ENCODE assay signal across 12 cellular contexts in the genomic region with DNA sequence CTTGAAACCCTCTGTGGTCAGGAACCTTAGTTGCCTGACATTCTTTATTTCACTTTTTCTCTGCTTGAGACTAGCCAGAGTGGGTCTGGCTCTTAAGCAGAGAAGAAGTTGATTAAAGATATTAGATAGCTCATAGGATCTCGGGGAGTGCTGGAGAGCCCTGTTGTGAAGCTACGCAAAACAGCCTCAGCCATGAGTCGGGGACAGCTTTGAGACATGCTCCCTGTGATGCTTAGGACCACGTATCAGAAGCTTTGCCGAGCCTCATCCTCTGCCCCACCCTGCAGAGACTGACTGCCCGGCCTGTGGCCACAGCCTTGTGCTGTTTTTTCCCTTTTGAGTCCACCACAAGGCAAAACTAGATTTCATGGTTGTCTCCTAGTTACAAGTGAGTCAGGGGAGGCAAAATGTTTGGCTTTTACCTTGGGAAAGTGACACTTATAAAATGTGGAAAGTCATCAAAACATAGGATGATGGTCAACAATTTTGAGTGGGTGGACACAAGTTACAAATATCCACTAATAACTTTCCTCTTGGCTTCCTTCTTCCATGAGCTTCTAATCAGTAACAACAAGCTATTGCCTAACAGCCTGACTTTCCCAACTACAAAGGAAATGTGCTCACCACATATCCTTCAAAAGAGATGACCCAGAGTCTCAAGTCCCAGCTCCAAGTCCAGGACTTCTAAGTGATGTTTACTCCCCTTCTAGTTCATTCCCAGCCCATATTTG.
DNase-seq lines count a peak whose midpoint lies in the region; ATAC-seq, FAIRE-seq and TF ChIP-seq lines count a peak whose summit lies in the region.
"Had no signal": no experiment of that assay in that cellular context is flagged by ENCODE, and none has a peak within 500 bp of the region (broad histone marks: within the 10 kb centered on the region; RNA-seq: fewer than 3 reads in every experiment).

No MANE protein-coding gene starts in this region.

- H3K4me3 ChIP-seq in endothelial cell of umbilical vein (replicated peaks in 1 of 3; ENCODE audit: insufficient read depth in 1 of 3, low read depth in 1 of 3, low read length in 3 of 3) (no peak overlapping the region), SJCRH30 (no peak overlapping the region)

- H3K36me3 Mint-ChIP-seq in mesothelial cell of epicardium, result peaks cover 27% of the 10 kb centered on the region

- no TSS peak for BruUV-seq in endothelial cell of umbilical vein (replicated peaks; lab: Mats Ljungman, UMichigan)

- H3K9me3 ChIP-seq in endothelial cell of umbilical vein (replicated peaks; ENCODE audit: control insufficient read depth, insufficient read depth, low read length) (no peaks in the 10 kb centered on the region), SJCRH30 (replicated peaks) (no peaks in the 10 kb centered on the region)

- H3K79me2 ChIP-seq in endothelial cell of umbilical vein (ENCODE audit: control insufficient read depth, insufficient read depth, low read length), result no peaks in the 10 kb centered on the region

- H2AFZ ChIP-seq in endothelial cell of umbilical vein (ENCODE audit: low read depth, low read length), result no peak overlapping the region

- H3K27ac ChIP-seq in endothelial cell of umbilical vein (ENCODE audit: insufficient read depth, low read depth, low read length), result peak overlapping the region; percentile 27
- no peak overlapping the region for H3K27ac ChIP-seq in SJCRH30

- no peak overlapping the region for H3K4me2 ChIP-seq in endothelial cell of umbilical vein (ENCODE audit: insufficient read depth, low read length)

- TF ChIP-seq CTCF in endothelial cell of umbilical vein (IDR thresholded peaks at IDR 0.05; ENCODE audit: extremely low read depth in 1 of 2, insufficient read depth in 1 of 2, low read depth in 1 of 2, low read length in 2 of 2) (no peak), mesothelial cell of epicardium (IDR thresholded peaks at IDR 0.05; ENCODE audit: unreplicated experiment) (no peak)

- no peak overlapping the region for H3K4me3 Mint-ChIP-seq in mesothelial cell of epicardium
- H3K4me3 Mint-ChIP-seq: B cell, neural crest cell had no signal

- DNase-seq in Right ventricle myocardium inferior (ENCODE audit: missing footprints) (no peak), cardiac septum (ENCODE audit: low spot score) (no peak), endothelial cell of umbilical vein (ENCODE audit: low read depth, low spot score) (peak; percentile 66), mesothelial cell of epicardium (ENCODE audit: low spot score in 2 of 2, unreplicated experiment in 2 of 2) (no peak), foreskin melanocyte (no peak), NCI-H524 treated with DMSO at 0.1 percent for 48 hours (lab: John Stamatoyannopoulos, UW) (no peak), SJCRH30 (no peak), DMS79 (lab: John Stamatoyannopoulos, UW) (no peak)
- DNase-seq: KG1, RPMI8226 had no signal

- H3K4me1 Mint-ChIP-seq in mesothelial cell of epicardium, result peaks cover 16% of the 10 kb centered on the region
- H3K4me1 Mint-ChIP-seq: B cell had no signal

- POLR2A ChIA-PET in endothelial cell of umbilical vein (lab: Charles Lee), result no interaction called here

- no peaks in the 10 kb centered on the region for H3K9me1 ChIP-seq in endothelial cell of umbilical vein (replicated peaks; ENCODE audit: control insufficient read depth, extremely low read depth, insufficient read depth, low read length)

- H3K9ac ChIP-seq in endothelial cell of umbilical vein (replicated peaks; ENCODE audit: extremely low read depth, insufficient read depth, low read length), result no peak overlapping the region

- H3K27ac Mint-ChIP-seq in mesothelial cell of epicardium, result peak overlapping the region; percentile 65
- H3K27ac Mint-ChIP-seq: B cell had no signal

- CTCF ChIA-PET in endothelial cell of umbilical vein (lab: Charles Lee), result interaction anchor here (0.6 to 2.6 kb wide), 8 partner anchors 8 to 131 kb away, joined by 3 to 7 read pairs (median 4); a partner anchor contains a TSS

- intact Hi-C loops in Right ventricle myocardium inferior (cut with DNase I), result no loop called here
- intact Hi-C loops in cardiac septum (cut with DNase I), result no loop called here
- intact Hi-C loops in endothelial cell of umbilical vein (cut with micrococcal nuclease), result no loop called here

- no peaks in the 10 kb centered on the region for H3K27me3 Mint-ChIP-seq in mesothelial cell of epicardium (ENCODE audit: low read depth)
- H3K27me3 Mint-ChIP-seq: B cell had no signal

- peaks cover 25% of the 10 kb centered on the region for H3K9me3 Mint-ChIP-seq in mesothelial cell of epicardium

- no peak for FAIRE-seq in endothelial cell of umbilical vein (lab: Jason Lieb, UNC)

- dilution Hi-C loops in endothelial cell of umbilical vein (cut with MboI; ENCODE audit: extremely low pct_ligation_motif_present, low sequenced_read_pairs), result no loop called here

- ATAC-seq in Right ventricle myocardium inferior, result peak; percentile 89

- H4K20me1 ChIP-seq in endothelial cell of umbilical vein (replicated peaks; ENCODE audit: control insufficient read depth, extremely low read depth, insufficient read depth, low read length), result no peaks in the 10 kb centered on the region

- H3K36me3 ChIP-seq in endothelial cell of umbilical vein (ENCODE audit: control insufficient read depth in 2 of 2, extremely low read depth in 1 of 2, insufficient read depth in 2 of 2, low read length in 2 of 2) (no peaks in the 10 kb centered on the region), SJCRH30 (no peaks in the 10 kb centered on the region)

- H3K4me1 ChIP-seq in endothelial cell of umbilical vein (ENCODE audit: control insufficient read depth, extremely low read depth, insufficient read depth, low read length), result peaks cover 15% of the 10 kb centered on the region
- no peaks in the 10 kb centered on the region for H3K4me1 ChIP-seq in SJCRH30

- no peak for TF ChIP-seq POLR2A in endothelial cell of umbilical vein (IDR thresholded peaks at IDR 0.05; ENCODE audit: low read depth, low read length)

- H3K27me3 ChIP-seq in endothelial cell of umbilical vein (ENCODE audit: control insufficient read depth in 2 of 2, insufficient read depth in 2 of 2, low read length in 2 of 2) (no peaks in the 10 kb centered on the region), SJCRH30 (no peaks in the 10 kb centered on the region)

TF ChIP-seq in endothelial cell of umbilical vein, 7 proteins besides CTCF, POLR2A, EP300 and RAD21:
- TF ChIP-seq GATA2 (IDR thresholded peaks at IDR 0.05; ENCODE audit: insufficient read depth, insufficient read length, low read depth, low read length) (no peak), EZH2 (IDR thresholded peaks at IDR 0.05; ENCODE audit: borderline replicate concordance, low read depth, low read length, severe bottlenecking) (no peak), MYC (IDR thresholded peaks at IDR 0.05; ENCODE audit: low read depth, low read length) (no peak), FOS (IDR thresholded peaks at IDR 0.05; ENCODE audit: borderline replicate concordance, insufficient read depth, low read length) (no peak)
- TF ChIP-seq, protein P1, sequence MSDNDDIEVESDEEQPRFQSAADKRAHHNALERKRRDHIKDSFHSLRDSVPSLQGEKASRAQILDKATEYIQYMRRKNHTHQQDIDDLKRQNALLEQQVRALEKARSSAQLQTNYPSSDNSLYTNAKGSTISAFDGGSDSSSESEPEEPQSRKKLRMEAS (IDR thresholded peaks at IDR 0.05; ENCODE audit: insufficient read depth, insufficient read length), result no peak
TF ChIP-seq in endothelial cell of umbilical vein: peak in this region for 0.
